1 cellular context compared by ENCODE assay signal in the genomic region with DNA sequence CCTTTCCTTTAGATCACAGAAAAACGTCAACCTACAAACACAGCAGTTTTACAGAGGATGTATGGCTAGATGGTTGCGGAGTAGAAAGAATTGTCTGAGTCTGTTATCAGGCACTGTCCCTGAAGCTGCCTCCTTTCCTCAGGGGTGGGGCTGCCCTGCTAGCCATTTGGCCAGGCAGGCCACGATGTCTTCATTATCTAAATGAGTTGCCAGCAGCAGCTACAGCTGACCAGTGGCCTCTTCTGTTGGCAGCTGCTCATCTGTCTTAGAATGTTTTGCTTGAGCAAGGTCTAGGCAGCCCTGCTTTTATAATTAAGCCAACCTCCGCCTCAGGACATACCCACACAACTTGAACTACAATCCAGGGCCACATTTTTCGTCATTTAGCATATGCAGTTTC.
TF ChIP-seq lines count a peak whose summit lies in the region.

No MANE protein-coding gene starts in this region.

TF ChIP-seq in K562, 482 proteins besides CTCF, POLR2A, EP300 and RAD21 (continued from another document):
- TF ChIP-seq, protein P1, sequence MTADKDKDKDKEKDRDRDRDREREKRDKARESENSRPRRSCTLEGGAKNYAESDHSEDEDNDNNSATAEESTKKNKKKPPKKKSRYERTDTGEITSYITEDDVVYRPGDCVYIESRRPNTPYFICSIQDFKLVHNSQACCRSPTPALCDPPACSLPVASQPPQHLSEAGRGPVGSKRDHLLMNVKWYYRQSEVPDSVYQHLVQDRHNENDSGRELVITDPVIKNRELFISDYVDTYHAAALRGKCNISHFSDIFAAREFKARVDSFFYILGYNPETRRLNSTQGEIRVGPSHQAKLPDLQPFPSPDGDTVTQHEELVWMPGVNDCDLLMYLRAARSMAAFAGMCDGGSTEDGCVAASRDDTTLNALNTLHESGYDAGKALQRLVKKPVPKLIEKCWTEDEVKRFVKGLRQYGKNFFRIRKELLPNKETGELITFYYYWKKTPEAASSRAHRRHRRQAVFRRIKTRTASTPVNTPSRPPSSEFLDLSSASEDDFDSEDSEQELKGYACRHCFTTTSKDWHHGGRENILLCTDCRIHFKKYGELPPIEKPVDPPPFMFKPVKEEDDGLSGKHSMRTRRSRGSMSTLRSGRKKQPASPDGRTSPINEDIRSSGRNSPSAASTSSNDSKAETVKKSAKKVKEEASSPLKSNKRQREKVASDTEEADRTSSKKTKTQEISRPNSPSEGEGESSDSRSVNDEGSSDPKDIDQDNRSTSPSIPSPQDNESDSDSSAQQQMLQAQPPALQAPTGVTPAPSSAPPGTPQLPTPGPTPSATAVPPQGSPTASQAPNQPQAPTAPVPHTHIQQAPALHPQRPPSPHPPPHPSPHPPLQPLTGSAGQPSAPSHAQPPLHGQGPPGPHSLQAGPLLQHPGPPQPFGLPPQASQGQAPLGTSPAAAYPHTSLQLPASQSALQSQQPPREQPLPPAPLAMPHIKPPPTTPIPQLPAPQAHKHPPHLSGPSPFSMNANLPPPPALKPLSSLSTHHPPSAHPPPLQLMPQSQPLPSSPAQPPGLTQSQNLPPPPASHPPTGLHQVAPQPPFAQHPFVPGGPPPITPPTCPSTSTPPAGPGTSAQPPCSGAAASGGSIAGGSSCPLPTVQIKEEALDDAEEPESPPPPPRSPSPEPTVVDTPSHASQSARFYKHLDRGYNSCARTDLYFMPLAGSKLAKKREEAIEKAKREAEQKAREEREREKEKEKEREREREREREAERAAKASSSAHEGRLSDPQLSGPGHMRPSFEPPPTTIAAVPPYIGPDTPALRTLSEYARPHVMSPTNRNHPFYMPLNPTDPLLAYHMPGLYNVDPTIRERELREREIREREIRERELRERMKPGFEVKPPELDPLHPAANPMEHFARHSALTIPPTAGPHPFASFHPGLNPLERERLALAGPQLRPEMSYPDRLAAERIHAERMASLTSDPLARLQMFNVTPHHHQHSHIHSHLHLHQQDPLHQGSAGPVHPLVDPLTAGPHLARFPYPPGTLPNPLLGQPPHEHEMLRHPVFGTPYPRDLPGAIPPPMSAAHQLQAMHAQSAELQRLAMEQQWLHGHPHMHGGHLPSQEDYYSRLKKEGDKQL (CRISPR knock-in tag; IDR thresholded peaks at IDR 0.05; ENCODE audit: borderline replicate concordance), result no peak
- TF ChIP-seq NFXL1 (CRISPR knock-in tag; IDR thresholded peaks at IDR 0.05), result no peak
- TF ChIP-seq, protein P2, sequence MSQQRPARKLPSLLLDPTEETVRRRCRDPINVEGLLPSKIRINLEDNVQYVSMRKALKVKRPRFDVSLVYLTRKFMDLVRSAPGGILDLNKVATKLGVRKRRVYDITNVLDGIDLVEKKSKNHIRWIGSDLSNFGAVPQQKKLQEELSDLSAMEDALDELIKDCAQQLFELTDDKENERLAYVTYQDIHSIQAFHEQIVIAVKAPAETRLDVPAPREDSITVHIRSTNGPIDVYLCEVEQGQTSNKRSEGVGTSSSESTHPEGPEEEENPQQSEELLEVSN (IDR thresholded peaks at IDR 0.05; ENCODE audit: borderline replicate concordance in 1 of 2, extremely low read depth in 1 of 2, insufficient read depth in 1 of 2, insufficient read length in 1 of 2, low read depth in 1 of 2, low read length in 1 of 2, poor library complexity in 1 of 2, severe bottlenecking in 1 of 2), result no peak
- TF ChIP-seq BDP1 (IDR thresholded peaks at IDR 0.05; ENCODE audit: insufficient read depth, insufficient read length), result no peak
- no peak for TF ChIP-seq TBL1XR1 (IDR thresholded peaks at IDR 0.05; ENCODE audit: low read length in 2 of 2)
- no peak for TF ChIP-seq KDM4B (IDR thresholded peaks at IDR 0.05; ENCODE audit: borderline replicate concordance in 2 of 2, low read depth in 1 of 2)
- TF ChIP-seq, protein P3, sequence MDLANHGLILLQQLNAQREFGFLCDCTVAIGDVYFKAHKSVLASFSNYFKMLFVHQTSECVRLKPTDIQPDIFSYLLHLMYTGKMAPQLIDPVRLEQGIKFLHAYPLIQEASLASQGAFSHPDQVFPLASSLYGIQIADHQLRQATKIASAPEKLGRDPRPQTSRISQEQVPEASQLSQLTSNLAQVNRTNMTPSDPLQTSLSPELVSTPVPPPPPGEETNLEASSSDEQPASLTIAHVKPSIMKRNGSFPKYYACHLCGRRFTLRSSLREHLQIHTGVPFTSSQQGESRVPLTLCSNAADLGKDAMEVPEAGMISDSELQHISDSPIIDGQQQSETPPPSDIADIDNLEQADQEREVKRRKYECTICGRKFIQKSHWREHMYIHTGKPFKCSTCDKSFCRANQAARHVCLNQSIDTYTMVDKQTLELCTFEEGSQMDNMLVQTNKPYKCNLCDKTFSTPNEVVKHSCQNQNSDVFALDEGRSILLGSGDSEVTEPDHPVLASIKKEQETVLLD (IDR thresholded peaks at IDR 0.05), result no peak
- no peak for TF ChIP-seq LCOR (CRISPR knock-in tag; IDR thresholded peaks at IDR 0.05)
- TF ChIP-seq FOS (IDR thresholded peaks at IDR 0.05; ENCODE audit: extremely low read depth, insufficient read length), result no peak
- TF ChIP-seq HNRNPK (IDR thresholded peaks at IDR 0.05; ENCODE audit: low read depth, low read length, poor library complexity, severe bottlenecking), result no peak
- TF ChIP-seq ETS2 (tag; IDR thresholded peaks at IDR 0.05; ENCODE audit: borderline replicate concordance, poor library complexity, severe bottlenecking), result no peak
- no peak for TF ChIP-seq IFI16 (CRISPR knock-in tag; IDR thresholded peaks at IDR 0.05)
- TF ChIP-seq, protein P4, sequence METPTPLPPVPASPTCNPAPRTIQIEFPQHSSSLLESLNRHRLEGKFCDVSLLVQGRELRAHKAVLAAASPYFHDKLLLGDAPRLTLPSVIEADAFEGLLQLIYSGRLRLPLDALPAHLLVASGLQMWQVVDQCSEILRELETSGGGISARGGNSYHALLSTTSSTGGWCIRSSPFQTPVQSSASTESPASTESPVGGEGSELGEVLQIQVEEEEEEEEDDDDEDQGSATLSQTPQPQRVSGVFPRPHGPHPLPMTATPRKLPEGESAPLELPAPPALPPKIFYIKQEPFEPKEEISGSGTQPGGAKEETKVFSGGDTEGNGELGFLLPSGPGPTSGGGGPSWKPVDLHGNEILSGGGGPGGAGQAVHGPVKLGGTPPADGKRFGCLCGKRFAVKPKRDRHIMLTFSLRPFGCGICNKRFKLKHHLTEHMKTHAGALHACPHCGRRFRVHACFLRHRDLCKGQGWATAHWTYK (CRISPR knock-in tag; IDR thresholded peaks at IDR 0.05), result no peak
- no peak for TF ChIP-seq GABPB1 (CRISPR knock-in tag; IDR thresholded peaks at IDR 0.05)
- no peak for TF ChIP-seq YBX1 (IDR thresholded peaks at IDR 0.05)
- TF ChIP-seq NFE2 (IDR thresholded peaks at IDR 0.05; ENCODE audit: low read depth), result no peak
